24 cellular contexts compared by ENCODE assay signal in genomic region chr3:42856544-42856943, GRCh38. TPM values are rescaled to one million over a fixed set of nuclear protein-coding genes. Genes with fewer than 3 reads are reported as not detected.
DNase-seq lines count a peak whose midpoint lies in the region; ATAC-seq and TF ChIP-seq lines count a peak whose summit lies in the region.
"Had no signal": no experiment of that assay in that cellular context is flagged by ENCODE, and none has a peak within 500 bp of the region (broad histone marks: within the 10 kb centered on the region; RNA-seq: fewer than 3 reads in every experiment).

No MANE protein-coding gene starts in this region.

- peak overlapping the region in 3 of 6 donors; percentile 34 to 82 (median 52) for H3K27ac Mint-ChIP-seq in naive B cell
- H3K27ac Mint-ChIP-seq: CD4-positive, CD25-positive, alpha-beta regulatory T cell; CD8-positive, alpha-beta T cell had no signal

- TF ChIP-seq RAD21 in liver (IDR thresholded peaks at IDR 0.05): no peak

- H3K27me3 Mint-ChIP-seq in naive B cell: peaks cover 0 to 10% (median 0%) of the 10 kb centered on the region in 3 donors

- H3K9me2 ChIP-seq in Karpas-422 (replicated peaks; ENCODE audit: insufficient read depth, low read length) (no peaks in the 10 kb centered on the region), hepatocyte (replicated peaks; ENCODE audit: insufficient read depth) (no peaks in the 10 kb centered on the region)

- TF ChIP-seq CTCF in hepatocyte (IDR thresholded peaks at IDR 0.05; ENCODE audit: poor library complexity): no peak
- no peak for TF ChIP-seq CTCF in liver (IDR thresholded peaks at IDR 0.05; ENCODE audit: low read depth, low read length, missing input control)

- no peak overlapping the region for H3K27ac ChIP-seq in Karpas-422 (ENCODE audit: low read length)
- peak overlapping the region; percentile 71 for H3K27ac ChIP-seq in hepatocyte
- H3K27ac ChIP-seq in liver (ENCODE audit: low read depth in 1 of 2, low read length in 2 of 2): peak overlapping the region; percentile 51 to 98
- H3K27ac ChIP-seq: BLaER1, C4-2B, GM23248 had no signal

- DNase-seq in Karpas-422 (peak; percentile 41), hepatocyte (ENCODE audit: low spot score) (no peak), naive B cell (no peak), Kasumi-1 (lab: John Stamatoyannopoulos, UW) (no peak), NCI-H1048 (lab: John Stamatoyannopoulos, UW) (no peak), NCI-H2171 (lab: John Stamatoyannopoulos, UW) (no peak)
- DNase-seq: Caco-2; CD4-positive, CD25-positive, alpha-beta regulatory T cell; CD8-positive, alpha-beta T cell; DMS153; DND-41; EL; GDM1; GM23248; H7; HCEC 1CT had no signal

- peaks cover 6% of the 10 kb centered on the region for H3K4me1 ChIP-seq in Karpas-422 (ENCODE audit: low read length)
- peaks cover 24% of the 10 kb centered on the region for H3K4me1 ChIP-seq in hepatocyte (ENCODE audit: insufficient read depth)
- peaks cover 13 to 54% (median 51%) of the 10 kb centered on the region in 4 donors for H3K4me1 ChIP-seq in liver (ENCODE audit: control insufficient read depth in 4 of 4, insufficient read depth in 4 of 4, low read length in 3 of 4)

- H3K9ac ChIP-seq in Karpas-422 (ENCODE audit: low read length): no peak overlapping the region
- no peak overlapping the region for H3K9ac ChIP-seq in liver (ENCODE audit: low read depth in 1 of 2, low read length in 2 of 2)
- H3K9ac ChIP-seq: BLaER1, GM23248 had no signal

- H3K9me3 ChIP-seq in Karpas-422 (ENCODE audit: low read length): no peaks in the 10 kb centered on the region
- H3K9me3 ChIP-seq in hepatocyte (ENCODE audit: low read depth): no peaks in the 10 kb centered on the region
- no peaks in the 10 kb centered on the region for H3K9me3 ChIP-seq in liver (ENCODE audit: control insufficient read depth in 4 of 4, low read length in 3 of 4)
- H3K9me3 ChIP-seq: BLaER1, Caco-2 had no signal

- H3K4me3 ChIP-seq in Karpas-422 (ENCODE audit: low read length) (no peak overlapping the region), hepatocyte (no peak overlapping the region), liver (ENCODE audit: low read depth in 1 of 3, low read length in 3 of 3) (peak overlapping the region in 2 of 3 donors; percentile 17 to 35)
- H3K4me3 ChIP-seq: BLaER1, GM12878, GM23248 had no signal

- H3K36me3 Mint-ChIP-seq in naive B cell: peaks cover 9 to 21% of the 10 kb centered on the region in 2 donors
- H3K36me3 Mint-ChIP-seq: CD8-positive, alpha-beta T cell had no signal

- peaks cover 0 to 10% (median 5%) of the 10 kb centered on the region in 7 donors for H3K9me3 Mint-ChIP-seq in naive B cell
- H3K9me3 Mint-ChIP-seq: CD8-positive, alpha-beta T cell had no signal

- H2AFZ ChIP-seq in Karpas-422 (ENCODE audit: low read length) (no peak overlapping the region), hepatocyte (no peak overlapping the region)
- H2AFZ ChIP-seq: GM23248 had no signal

- H3K4me2 ChIP-seq in Karpas-422 (ENCODE audit: low read depth, low read length, poor library complexity, severe bottlenecking) (no peak overlapping the region), hepatocyte (no peak overlapping the region)
- H3K4me2 ChIP-seq: BLaER1 had no signal

- H3K79me2 ChIP-seq in Karpas-422 (ENCODE audit: low read length): no peaks in the 10 kb centered on the region
- no peaks in the 10 kb centered on the region for H3K79me2 ChIP-seq in hepatocyte

- H3K4me1 Mint-ChIP-seq in naive B cell: peaks cover 29 to 32% (median 31%) of the 10 kb centered on the region in 3 donors
- H3K4me1 Mint-ChIP-seq: CD4-positive, CD25-positive, alpha-beta regulatory T cell had no signal

- H4K20me1 ChIP-seq in Karpas-422 (ENCODE audit: insufficient read depth, low read depth, low read length) (no peaks in the 10 kb centered on the region), hepatocyte (ENCODE audit: insufficient read depth, poor library complexity, severe bottlenecking) (no peaks in the 10 kb centered on the region)
- H4K20me1 ChIP-seq: BLaER1 had no signal

- H3K36me3 ChIP-seq in Karpas-422 (ENCODE audit: insufficient read depth, low read length) (no peaks in the 10 kb centered on the region), hepatocyte (replicated peaks; ENCODE audit: insufficient read depth, low read depth) (no peaks in the 10 kb centered on the region), liver (ENCODE audit: control insufficient read depth in 4 of 4, insufficient read depth in 3 of 4, low read depth in 1 of 4, low read length in 3 of 4) (no peaks in the 10 kb centered on the region)
- H3K36me3 ChIP-seq: BLaER1 had no signal

- ATAC-seq in naive B cell (ENCODE audit: low read depth in 2 of 2): peak; percentile 52 to 59
- no peak for ATAC-seq in GM18517 (IDR thresholded peaks at IDR 0.05; ENCODE audit: unreplicated experiment)
- ATAC-seq: CD8-positive, alpha-beta T cell; GM12878 had no signal

- H3K4me3 Mint-ChIP-seq in naive B cell: peak overlapping the region in 3 of 8 donors; percentile 45 to 64 (median 51)
- H3K4me3 Mint-ChIP-seq: CD4-positive, CD25-positive, alpha-beta regulatory T cell; CD8-positive, alpha-beta T cell had no signal

- WGBS in hepatocyte (ENCODE audit: low lambda C conversion rate, missing lambda C conversion rate): 89% methylated on average over 3 of the region's 3 CpGs
- 84% methylated on average over 3 of the region's 3 CpGs for WGBS in liver

- no peaks in the 10 kb centered on the region for H3K27me3 ChIP-seq in Karpas-422 (ENCODE audit: low read length)
- H3K27me3 ChIP-seq in hepatocyte: no peaks in the 10 kb centered on the region
- H3K27me3 ChIP-seq in liver (ENCODE audit: control insufficient read depth in 4 of 4, insufficient read depth in 4 of 4, low read length in 3 of 4): no peaks in the 10 kb centered on the region
- H3K27me3 ChIP-seq: BLaER1 had no signal

TF ChIP-seq in liver, 16 proteins besides CTCF, POLR2A, EP300 and RAD21 (continues in another document):
- TF ChIP-seq FOXA1 (IDR thresholded peaks at IDR 0.05) (no peak), EGR1 (IDR thresholded peaks at IDR 0.05; ENCODE audit: low read depth in 2 of 2) (no peak), GABPA (IDR thresholded peaks at IDR 0.05 in 1 of 2, conservative IDR thresholded peaks at IDR 0.05 in 1 of 2) (no peak), MAX (IDR thresholded peaks at IDR 0.05) (no peak), RXRA (IDR thresholded peaks at IDR 0.05) (no peak), HNF4G (IDR thresholded peaks at IDR 0.05) (no peak), NR2F2 (IDR thresholded peaks at IDR 0.05) (no peak), FOXA2 (IDR thresholded peaks at IDR 0.05) (no peak), TAF1 (conservative IDR thresholded peaks at IDR 0.05) (no peak), YY1 (IDR thresholded peaks at IDR 0.05) (no peak)
- TF ChIP-seq, protein P1, sequence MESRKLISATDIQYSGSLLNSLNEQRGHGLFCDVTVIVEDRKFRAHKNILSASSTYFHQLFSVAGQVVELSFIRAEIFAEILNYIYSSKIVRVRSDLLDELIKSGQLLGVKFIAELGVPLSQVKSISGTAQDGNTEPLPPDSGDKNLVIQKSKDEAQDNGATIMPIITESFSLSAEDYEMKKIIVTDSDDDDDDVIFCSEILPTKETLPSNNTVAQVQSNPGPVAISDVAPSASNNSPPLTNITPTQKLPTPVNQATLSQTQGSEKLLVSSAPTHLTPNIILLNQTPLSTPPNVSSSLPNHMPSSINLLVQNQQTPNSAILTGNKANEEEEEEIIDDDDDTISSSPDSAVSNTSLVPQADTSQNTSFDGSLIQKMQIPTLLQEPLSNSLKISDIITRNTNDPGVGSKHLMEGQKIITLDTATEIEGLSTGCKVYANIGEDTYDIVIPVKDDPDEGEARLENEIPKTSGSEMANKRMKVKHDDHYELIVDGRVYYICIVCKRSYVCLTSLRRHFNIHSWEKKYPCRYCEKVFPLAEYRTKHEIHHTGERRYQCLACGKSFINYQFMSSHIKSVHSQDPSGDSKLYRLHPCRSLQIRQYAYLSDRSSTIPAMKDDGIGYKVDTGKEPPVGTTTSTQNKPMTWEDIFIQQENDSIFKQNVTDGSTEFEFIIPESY (IDR thresholded peaks at IDR 0.05): no peak

RNA-seq across cellular contexts. Expression of gene CYP8B1, which starts 19.1 kb away (rescaled TPM):
- not detected in 2 replicates for total RNA-seq in Karpas-422 (2014; rRNA removed; shearing (Covaris generic); ENCODE audit: low replicate concordance)
- total RNA-seq in hepatocyte: 5.7 and 5.9 TPM in 2 replicates
- 2.2 and 4.5 TPM in 2 replicates for polyA plus RNA-seq in hepatocyte
- 100 to 1,000 TPM in 1 of 2 donors, 10 to 100 TPM in 1; 21.2 to 490 TPM for total RNA-seq in liver
- 100 to 1,000 TPM; 218 to 229 TPM for polyA plus RNA-seq in liver
- not detected for polyA plus RNA-seq in naive B cell (ENCODE audit: low read depth in 6 of 6)
- total RNA-seq: A172; A673; Caco-2; CD4-positive, CD25-positive, alpha-beta regulatory T cell; CD8-positive, alpha-beta T cell; GM23248; H1; H7 had no signal
- polyA plus RNA-seq: CD4-positive, CD25-positive, alpha-beta regulatory T cell; GM12878; GM23248; H1 had no signal

RNA-seq across cellular contexts. Expression of gene ACKR2, which starts 47.3 kb away (rescaled TPM):
- total RNA-seq in Karpas-422 (2014; rRNA removed; shearing (Covaris generic); ENCODE audit: low replicate concordance): 0.43 and 1.9 TPM in 2 replicates
- total RNA-seq in hepatocyte: 1.9 and 3.9 TPM in 2 replicates
- 1.7 and 2.3 TPM in 2 replicates for polyA plus RNA-seq in hepatocyte
- total RNA-seq in liver: 10 to 100 TPM; 12.5 to 19.3 TPM
- 1 to 10 TPM; 7.3 to 9.2 TPM for polyA plus RNA-seq in liver
- polyA plus RNA-seq in naive B cell (ENCODE audit: low read depth in 6 of 6): under 1 TPM in 4 of 6 donors, not detected in 2; 0.10 to 0.28 (median 0.20) TPM
- total RNA-seq: A172; A673; CD4-positive, CD25-positive, alpha-beta regulatory T cell; H7 had no signal

RNA-seq across cellular contexts. Expression of gene ZNF662, which starts 49.4 kb away (rescaled TPM):
- not detected in 2 replicates for total RNA-seq in Karpas-422 (2014; rRNA removed; shearing (Covaris generic); ENCODE audit: low replicate concordance)
- total RNA-seq in hepatocyte (0.07 TPM in 1 of 2 replicates, not detected in the other), liver (1 to 10 TPM; 2.8 to 3.9 TPM)
- polyA plus RNA-seq in hepatocyte (not detected in 2 replicates), liver (1 to 10 TPM; 2.2 to 2.5 TPM), naive B cell (ENCODE audit: low read depth in 6 of 6) (not detected)
- total RNA-seq: A172, A673, GM12878, H1, H7 had no signal
- polyA plus RNA-seq: GM12878 had no signal

RNA-seq across cellular contexts. Expression of gene HIGD1A, which starts 52.3 kb away (rescaled TPM):
- total RNA-seq in Karpas-422 (2014; rRNA removed; shearing (Covaris generic); ENCODE audit: low replicate concordance): 103 and 207 TPM in 2 replicates
- total RNA-seq in hepatocyte (252 and 266 TPM in 2 replicates), liver (100 to 1,000 TPM; 117 to 234 TPM)
- polyA plus RNA-seq in hepatocyte (212 and 218 TPM in 2 replicates), liver (100 to 1,000 TPM; 256 TPM), naive B cell (ENCODE audit: low read depth in 6 of 6) (10 to 100 TPM; 47.7 to 83.7 (median 65.3) TPM)

Comparison
In these comparisons a context has a peak if more than half of its experiments do, and no peak if none do; other contexts are left out.
1. H3K4me3 ChIP-seq: peak in liver (2 of 3); none in Karpas-422 (single experiment) and hepatocyte (single experiment).